2 cellular contexts compared by ENCODE assay signal in the genomic region with DNA sequence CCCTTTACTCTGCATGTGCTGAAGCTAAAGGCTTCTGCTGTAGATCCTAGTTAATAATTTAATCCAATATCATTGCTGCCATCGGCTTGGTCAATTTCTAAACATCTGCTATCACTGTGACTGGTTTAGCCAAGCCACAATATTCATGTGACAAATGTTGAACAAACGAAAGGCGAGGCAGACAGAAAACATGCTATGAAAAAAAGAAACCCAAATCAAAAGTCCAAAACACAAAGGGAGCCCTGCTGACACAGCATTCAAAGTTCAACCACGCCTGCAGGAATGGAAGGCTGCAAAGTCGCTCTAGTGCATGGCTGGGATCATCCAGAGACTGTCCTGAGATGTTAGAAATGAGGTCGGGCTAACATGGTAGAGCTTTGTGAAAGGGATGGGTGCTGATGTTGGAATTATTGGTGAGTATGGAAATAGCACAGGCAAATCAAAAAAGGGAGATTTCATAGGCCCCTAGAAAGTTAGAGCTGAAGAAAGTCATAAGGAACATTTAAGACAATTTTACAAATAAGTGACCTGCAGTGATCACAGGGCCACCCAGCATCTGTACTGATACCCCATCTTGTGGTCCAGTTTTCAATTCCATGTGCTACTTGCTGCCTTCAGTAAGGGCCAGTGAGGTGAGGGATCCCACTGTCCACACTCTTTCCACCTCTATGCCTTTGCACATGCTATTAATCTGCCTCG.
TF ChIP-seq lines count a peak whose summit lies in the region.

No MANE protein-coding gene starts in this region.

TF ChIP-seq in HEK293, 187 proteins besides CTCF, POLR2A, EP300 and RAD21:
- TF ChIP-seq ZNF600 (tag by site-specific recombination; IDR thresholded peaks at IDR 0.05): 0 out of 2 replicates have a peak, but pooled peaks have one; percentile 23
- TF ChIP-seq, protein P1, sequence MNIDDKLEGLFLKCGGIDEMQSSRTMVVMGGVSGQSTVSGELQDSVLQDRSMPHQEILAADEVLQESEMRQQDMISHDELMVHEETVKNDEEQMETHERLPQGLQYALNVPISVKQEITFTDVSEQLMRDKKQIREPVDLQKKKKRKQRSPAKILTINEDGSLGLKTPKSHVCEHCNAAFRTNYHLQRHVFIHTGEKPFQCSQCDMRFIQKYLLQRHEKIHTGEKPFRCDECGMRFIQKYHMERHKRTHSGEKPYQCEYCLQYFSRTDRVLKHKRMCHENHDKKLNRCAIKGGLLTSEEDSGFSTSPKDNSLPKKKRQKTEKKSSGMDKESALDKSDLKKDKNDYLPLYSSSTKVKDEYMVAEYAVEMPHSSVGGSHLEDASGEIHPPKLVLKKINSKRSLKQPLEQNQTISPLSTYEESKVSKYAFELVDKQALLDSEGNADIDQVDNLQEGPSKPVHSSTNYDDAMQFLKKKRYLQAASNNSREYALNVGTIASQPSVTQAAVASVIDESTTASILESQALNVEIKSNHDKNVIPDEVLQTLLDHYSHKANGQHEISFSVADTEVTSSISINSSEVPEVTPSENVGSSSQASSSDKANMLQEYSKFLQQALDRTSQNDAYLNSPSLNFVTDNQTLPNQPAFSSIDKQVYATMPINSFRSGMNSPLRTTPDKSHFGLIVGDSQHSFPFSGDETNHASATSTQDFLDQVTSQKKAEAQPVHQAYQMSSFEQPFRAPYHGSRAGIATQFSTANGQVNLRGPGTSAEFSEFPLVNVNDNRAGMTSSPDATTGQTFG (tag by site-specific recombination; IDR thresholded peaks at IDR 0.05; ENCODE audit: borderline replicate concordance): no peak
TF ChIP-seq in HEK293: peak in this region for 1.

TF ChIP-seq in HepG2, 621 proteins besides CTCF, POLR2A, EP300 and RAD21 (continues in another document):
- TF ChIP-seq DR1 (CRISPR knock-in tag; IDR thresholded peaks at IDR 0.05) (no peak), ZBTB1 (CRISPR knock-in tag; IDR thresholded peaks at IDR 0.05; ENCODE audit: borderline replicate concordance) (no peak), ZSCAN30 (CRISPR knock-in tag; IDR thresholded peaks at IDR 0.05) (no peak), RORA (CRISPR knock-in tag; IDR thresholded peaks at IDR 0.05) (no peak), ETV5 (CRISPR knock-in tag; IDR thresholded peaks at IDR 0.05; ENCODE audit: borderline replicate concordance) (peak; percentile 26; the same call in 1 of the 2 replicates), TCF7 (IDR thresholded peaks at IDR 0.05; ENCODE audit: low read depth) (peak; percentile 30), DMAP1 (CRISPR knock-in tag; IDR thresholded peaks at IDR 0.05) (peak; percentile 65), MAFK (conservative IDR thresholded peaks at IDR 0.05 in 1 of 2, IDR thresholded peaks at IDR 0.05 in 1 of 2; ENCODE audit: low read length in 2 of 2) (peak; percentile 97 to 98), POGZ (CRISPR knock-in tag; IDR thresholded peaks at IDR 0.05) (peak; percentile 68), RFX1 (IDR thresholded peaks at IDR 0.05) (no peak), TBX2 (CRISPR knock-in tag; IDR thresholded peaks at IDR 0.05; ENCODE audit: borderline replicate concordance) (peak; percentile 76), RARA (CRISPR knock-in tag; IDR thresholded peaks at IDR 0.05) (peak; percentile 10; the same call in 1 of the 2 replicates), KDM2A (CRISPR knock-in tag; IDR thresholded peaks at IDR 0.05; ENCODE audit: borderline replicate concordance, low read depth) (0 out of 2 replicates have a peak, but pooled peaks have one; percentile 27), MYNN (CRISPR knock-in tag; IDR thresholded peaks at IDR 0.05; ENCODE audit: low read depth) (no peak), ZNF230 (CRISPR knock-in tag; IDR thresholded peaks at IDR 0.05) (0 out of 2 replicates have a peak, but pooled peaks have one; percentile 32), FOXO1 (CRISPR knock-in tag; IDR thresholded peaks at IDR 0.05) (0 out of 2 replicates have a peak, but pooled peaks have one; percentile 26), HOXA3 (CRISPR knock-in tag; IDR thresholded peaks at IDR 0.05) (peak; percentile 63; the same call in 1 of the 2 replicates), GATAD2A (CRISPR knock-in tag; IDR thresholded peaks at IDR 0.05) (peak; percentile 82), ZNF446 (CRISPR knock-in tag; IDR thresholded peaks at IDR 0.05) (no peak), HMG20A (CRISPR knock-in tag; IDR thresholded peaks at IDR 0.05; ENCODE audit: borderline replicate concordance) (peak; percentile 51; the same call in 1 of the 2 replicates), SOX6 (IDR thresholded peaks at IDR 0.05) (no peak), SOX6 (CRISPR knock-in tag; IDR thresholded peaks at IDR 0.05) (peak; percentile 88), KAT7 (CRISPR knock-in tag; IDR thresholded peaks at IDR 0.05; ENCODE audit: borderline replicate concordance) (peak; percentile 22; the same call in 1 of the 2 replicates), MED1 (CRISPR knock-in tag; IDR thresholded peaks at IDR 0.05) (peak; percentile 60), ERF (CRISPR knock-in tag; IDR thresholded peaks at IDR 0.05) (0 out of 2 replicates have a peak, but pooled peaks have one; percentile 27), HNF4G (IDR thresholded peaks at IDR 0.05; ENCODE audit: borderline replicate concordance, low read depth, low read length) (peak; percentile 86), HNF4G (CRISPR knock-in tag; IDR thresholded peaks at IDR 0.05; ENCODE audit: borderline replicate concordance, low read depth) (0 out of 2 replicates have a peak, but pooled peaks have one; percentile 65), NR2F6 (IDR thresholded peaks at IDR 0.05) (peak; percentile 43; the same call in 1 of the 2 replicates), NR2F6 (CRISPR knock-in tag; IDR thresholded peaks at IDR 0.05) (no peak; the same call in 1 of the 2 replicates), ZFP36L1 (CRISPR knock-in tag; IDR thresholded peaks at IDR 0.05) (0 out of 2 replicates have a peak, but pooled peaks have one; percentile 44), KLF16 (CRISPR knock-in tag; IDR thresholded peaks at IDR 0.05) (peak in 1 of 2 experiments; percentile 49; a peak in 1 of 4 replicates)
- TF ChIP-seq, protein P2, sequence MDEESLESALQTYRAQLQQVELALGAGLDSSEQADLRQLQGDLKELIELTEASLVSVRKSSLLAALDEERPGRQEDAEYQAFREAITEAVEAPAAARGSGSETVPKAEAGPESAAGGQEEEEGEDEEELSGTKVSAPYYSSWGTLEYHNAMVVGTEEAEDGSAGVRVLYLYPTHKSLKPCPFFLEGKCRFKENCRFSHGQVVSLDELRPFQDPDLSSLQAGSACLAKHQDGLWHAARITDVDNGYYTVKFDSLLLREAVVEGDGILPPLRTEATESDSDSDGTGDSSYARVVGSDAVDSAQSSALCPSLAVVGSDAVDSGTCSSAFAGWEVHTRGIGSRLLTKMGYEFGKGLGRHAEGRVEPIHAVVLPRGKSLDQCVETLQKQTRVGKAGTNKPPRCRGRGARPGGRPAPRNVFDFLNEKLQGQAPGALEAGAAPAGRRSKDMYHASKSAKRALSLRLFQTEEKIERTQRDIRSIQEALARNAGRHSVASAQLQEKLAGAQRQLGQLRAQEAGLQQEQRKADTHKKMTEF (CRISPR knock-in tag; IDR thresholded peaks at IDR 0.05): peak; percentile 39; the same call in 1 of the 2 replicates
- TF ChIP-seq, protein P3, sequence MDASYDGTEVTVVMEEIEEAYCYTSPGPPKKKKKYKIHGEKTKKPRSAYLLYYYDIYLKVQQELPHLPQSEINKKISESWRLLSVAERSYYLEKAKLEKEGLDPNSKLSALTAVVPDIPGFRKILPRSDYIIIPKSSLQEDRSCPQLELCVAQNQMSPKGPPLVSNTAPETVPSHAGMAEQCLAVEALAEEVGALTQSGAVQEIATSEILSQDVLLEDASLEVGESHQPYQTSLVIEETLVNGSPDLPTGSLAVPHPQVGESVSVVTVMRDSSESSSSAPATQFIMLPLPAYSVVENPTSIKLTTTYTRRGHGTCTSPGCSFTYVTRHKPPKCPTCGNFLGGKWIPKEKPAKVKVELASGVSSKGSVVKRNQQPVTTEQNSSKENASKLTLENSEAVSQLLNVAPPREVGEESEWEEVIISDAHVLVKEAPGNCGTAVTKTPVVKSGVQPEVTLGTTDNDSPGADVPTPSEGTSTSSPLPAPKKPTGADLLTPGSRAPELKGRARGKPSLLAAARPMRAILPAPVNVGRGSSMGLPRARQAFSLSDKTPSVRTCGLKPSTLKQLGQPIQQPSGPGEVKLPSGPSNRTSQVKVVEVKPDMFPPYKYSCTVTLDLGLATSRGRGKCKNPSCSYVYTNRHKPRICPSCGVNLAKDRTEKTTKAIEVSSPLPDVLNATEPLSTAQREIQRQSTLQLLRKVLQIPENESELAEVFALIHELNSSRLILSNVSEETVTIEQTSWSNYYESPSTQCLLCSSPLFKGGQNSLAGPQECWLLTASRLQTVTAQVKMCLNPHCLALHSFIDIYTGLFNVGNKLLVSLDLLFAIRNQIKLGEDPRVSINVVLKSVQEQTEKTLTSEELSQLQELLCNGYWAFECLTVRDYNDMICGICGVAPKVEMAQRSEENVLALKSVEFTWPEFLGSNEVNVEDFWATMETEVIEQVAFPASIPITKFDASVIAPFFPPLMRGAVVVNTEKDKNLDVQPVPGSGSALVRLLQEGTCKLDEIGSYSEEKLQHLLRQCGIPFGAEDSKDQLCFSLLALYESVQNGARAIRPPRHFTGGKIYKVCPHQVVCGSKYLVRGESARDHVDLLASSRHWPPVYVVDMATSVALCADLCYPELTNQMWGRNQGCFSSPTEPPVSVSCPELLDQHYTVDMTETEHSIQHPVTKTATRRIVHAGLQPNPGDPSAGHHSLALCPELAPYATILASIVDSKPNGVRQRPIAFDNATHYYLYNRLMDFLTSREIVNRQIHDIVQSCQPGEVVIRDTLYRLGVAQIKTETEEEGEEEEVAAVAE (CRISPR knock-in tag; IDR thresholded peaks at IDR 0.05; ENCODE audit: borderline replicate concordance): peak; percentile 50; the same call in 1 of the 2 replicates
- TF ChIP-seq, protein P4, sequence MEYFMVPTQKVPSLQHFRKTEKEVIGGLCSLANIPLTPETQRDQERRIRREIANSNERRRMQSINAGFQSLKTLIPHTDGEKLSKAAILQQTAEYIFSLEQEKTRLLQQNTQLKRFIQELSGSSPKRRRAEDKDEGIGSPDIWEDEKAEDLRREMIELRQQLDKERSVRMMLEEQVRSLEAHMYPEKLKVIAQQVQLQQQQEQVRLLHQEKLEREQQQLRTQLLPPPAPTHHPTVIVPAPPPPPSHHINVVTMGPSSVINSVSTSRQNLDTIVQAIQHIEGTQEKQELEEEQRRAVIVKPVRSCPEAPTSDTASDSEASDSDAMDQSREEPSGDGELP (IDR thresholded peaks at IDR 0.05; ENCODE audit: borderline replicate concordance, low read depth): peak; percentile 36; the same call in 1 of the 2 replicates
- TF ChIP-seq, protein P5, sequence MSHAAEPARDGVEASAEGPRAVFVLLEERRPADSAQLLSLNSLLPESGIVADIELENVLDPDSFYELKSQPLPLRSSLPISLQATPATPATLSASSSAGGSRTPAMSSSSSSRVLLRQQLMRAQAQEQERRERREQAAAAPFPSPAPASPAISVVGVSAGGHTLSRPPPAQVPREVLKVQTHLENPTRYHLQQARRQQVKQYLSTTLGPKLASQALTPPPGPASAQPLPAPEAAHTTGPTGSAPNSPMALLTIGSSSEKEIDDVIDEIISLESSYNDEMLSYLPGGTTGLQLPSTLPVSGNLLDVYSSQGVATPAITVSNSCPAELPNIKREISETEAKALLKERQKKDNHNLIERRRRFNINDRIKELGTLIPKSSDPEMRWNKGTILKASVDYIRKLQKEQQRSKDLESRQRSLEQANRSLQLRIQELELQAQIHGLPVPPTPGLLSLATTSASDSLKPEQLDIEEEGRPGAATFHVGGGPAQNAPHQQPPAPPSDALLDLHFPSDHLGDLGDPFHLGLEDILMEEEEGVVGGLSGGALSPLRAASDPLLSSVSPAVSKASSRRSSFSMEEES (CRISPR knock-in tag; IDR thresholded peaks at IDR 0.05): peak; percentile 74; the same call in 1 of the 2 replicates
- TF ChIP-seq, protein P6, sequence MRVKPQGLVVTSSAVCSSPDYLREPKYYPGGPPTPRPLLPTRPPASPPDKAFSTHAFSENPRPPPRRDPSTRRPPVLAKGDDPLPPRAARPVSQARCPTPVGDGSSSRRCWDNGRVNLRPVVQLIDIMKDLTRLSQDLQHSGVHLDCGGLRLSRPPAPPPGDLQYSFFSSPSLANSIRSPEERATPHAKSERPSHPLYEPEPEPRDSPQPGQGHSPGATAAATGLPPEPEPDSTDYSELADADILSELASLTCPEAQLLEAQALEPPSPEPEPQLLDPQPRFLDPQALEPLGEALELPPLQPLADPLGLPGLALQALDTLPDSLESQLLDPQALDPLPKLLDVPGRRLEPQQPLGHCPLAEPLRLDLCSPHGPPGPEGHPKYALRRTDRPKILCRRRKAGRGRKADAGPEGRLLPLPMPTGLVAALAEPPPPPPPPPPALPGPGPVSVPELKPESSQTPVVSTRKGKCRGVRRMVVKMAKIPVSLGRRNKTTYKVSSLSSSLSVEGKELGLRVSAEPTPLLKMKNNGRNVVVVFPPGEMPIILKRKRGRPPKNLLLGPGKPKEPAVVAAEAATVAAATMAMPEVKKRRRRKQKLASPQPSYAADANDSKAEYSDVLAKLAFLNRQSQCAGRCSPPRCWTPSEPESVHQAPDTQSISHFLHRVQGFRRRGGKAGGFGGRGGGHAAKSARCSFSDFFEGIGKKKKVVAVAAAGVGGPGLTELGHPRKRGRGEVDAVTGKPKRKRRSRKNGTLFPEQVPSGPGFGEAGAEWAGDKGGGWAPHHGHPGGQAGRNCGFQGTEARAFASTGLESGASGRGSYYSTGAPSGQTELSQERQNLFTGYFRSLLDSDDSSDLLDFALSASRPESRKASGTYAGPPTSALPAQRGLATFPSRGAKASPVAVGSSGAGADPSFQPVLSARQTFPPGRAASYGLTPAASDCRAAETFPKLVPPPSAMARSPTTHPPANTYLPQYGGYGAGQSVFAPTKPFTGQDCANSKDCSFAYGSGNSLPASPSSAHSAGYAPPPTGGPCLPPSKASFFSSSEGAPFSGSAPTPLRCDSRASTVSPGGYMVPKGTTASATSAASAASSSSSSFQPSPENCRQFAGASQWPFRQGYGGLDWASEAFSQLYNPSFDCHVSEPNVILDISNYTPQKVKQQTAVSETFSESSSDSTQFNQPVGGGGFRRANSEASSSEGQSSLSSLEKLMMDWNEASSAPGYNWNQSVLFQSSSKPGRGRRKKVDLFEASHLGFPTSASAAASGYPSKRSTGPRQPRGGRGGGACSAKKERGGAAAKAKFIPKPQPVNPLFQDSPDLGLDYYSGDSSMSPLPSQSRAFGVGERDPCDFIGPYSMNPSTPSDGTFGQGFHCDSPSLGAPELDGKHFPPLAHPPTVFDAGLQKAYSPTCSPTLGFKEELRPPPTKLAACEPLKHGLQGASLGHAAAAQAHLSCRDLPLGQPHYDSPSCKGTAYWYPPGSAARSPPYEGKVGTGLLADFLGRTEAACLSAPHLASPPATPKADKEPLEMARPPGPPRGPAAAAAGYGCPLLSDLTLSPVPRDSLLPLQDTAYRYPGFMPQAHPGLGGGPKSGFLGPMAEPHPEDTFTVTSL (CRISPR knock-in tag; IDR thresholded peaks at IDR 0.05; ENCODE audit: borderline replicate concordance): peak; percentile 60
- TF ChIP-seq, protein P7, sequence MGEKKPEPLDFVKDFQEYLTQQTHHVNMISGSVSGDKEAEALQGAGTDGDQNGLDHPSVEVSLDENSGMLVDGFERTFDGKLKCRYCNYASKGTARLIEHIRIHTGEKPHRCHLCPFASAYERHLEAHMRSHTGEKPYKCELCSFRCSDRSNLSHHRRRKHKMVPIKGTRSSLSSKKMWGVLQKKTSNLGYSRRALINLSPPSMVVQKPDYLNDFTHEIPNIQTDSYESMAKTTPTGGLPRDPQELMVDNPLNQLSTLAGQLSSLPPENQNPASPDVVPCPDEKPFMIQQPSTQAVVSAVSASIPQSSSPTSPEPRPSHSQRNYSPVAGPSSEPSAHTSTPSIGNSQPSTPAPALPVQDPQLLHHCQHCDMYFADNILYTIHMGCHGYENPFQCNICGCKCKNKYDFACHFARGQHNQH (CRISPR knock-in tag; IDR thresholded peaks at IDR 0.05): peak; percentile 62; the same call in 1 of the 2 replicates
